In the genomic region with DNA sequence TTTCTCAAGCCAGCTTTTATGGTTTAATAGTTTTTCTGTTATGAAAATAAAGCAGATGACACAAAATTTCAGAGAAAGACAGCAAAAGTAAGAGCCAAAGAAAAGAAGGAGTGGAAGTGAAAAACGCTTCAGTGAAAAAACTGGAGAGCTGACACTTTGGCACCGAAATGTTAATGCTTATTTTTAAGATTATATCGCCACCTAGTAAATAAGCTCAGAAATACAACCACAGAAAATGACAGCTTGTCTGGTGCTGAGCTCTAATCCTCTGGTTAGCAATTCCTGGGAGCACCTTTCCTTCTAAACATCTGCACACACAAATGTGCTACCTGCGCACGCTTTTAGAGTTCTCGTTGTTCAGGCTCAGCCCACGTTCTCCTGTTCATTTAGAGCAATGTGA, we compare ENCODE assay signal across 8 cellular contexts.
A peak's percentile ranks its signal among the peaks of the same experiment; 100 is the strongest.
DNase-seq lines count a peak whose midpoint lies in the region; ATAC-seq, FAIRE-seq and TF ChIP-seq lines count a peak whose summit lies in the region.

No MANE protein-coding gene starts in this region.

- H3K4me3 ChIP-seq in A549: no peak overlapping the region
- H3K4me3 ChIP-seq in bronchial epithelial cell (ENCODE audit: low read depth, low read length): no peak overlapping the region
- no peak overlapping the region for H3K4me3 ChIP-seq in right lobe of liver

- peak; percentile 66 to 84 for TF ChIP-seq RAD21 in A549 (conservative IDR thresholded peaks at IDR 0.05 in 1 of 2, IDR thresholded peaks at IDR 0.05 in 1 of 2)

- no peaks in the 10 kb centered on the region for H3K36me3 ChIP-seq in bronchial epithelial cell (ENCODE audit: control insufficient read depth, insufficient read depth, low read length)
- H3K36me3 ChIP-seq in right lobe of liver: no peaks in the 10 kb centered on the region

- DNase-seq in A549 (ENCODE audit: low read depth in 1 of 2, low spot score in 1 of 2): peak; percentile 15 to 40
- no peak for DNase-seq in GM12891 (ENCODE audit: insufficient read length, low spot score)
- DNase-seq in NCI-H69 (lab: John Stamatoyannopoulos, UW): peak; percentile 70
- peak; percentile 51 for DNase-seq in bronchial epithelial cell (ENCODE audit: low read depth)
- DNase-seq in right lobe of liver: no peak
- no peak for DNase-seq in omental fat pad (ENCODE audit: low spot score)

- WGBS in A549 (ENCODE audit: missing lambda C conversion rate): 0% methylated on average over 7 of the region's 7 CpGs
- 13% methylated on average over 7 of the region's 7 CpGs for WGBS in right lobe of liver (ENCODE audit: insufficient coverage, low coverage, low lambda C conversion rate, missing lambda C conversion rate)

- TF ChIP-seq POLR2A in A549 (IDR thresholded peaks at IDR 0.05; ENCODE audit: low read length): no peak
- no peak for TF ChIP-seq POLR2A in GM12891 (IDR thresholded peaks at IDR 0.05; ENCODE audit: low read depth, low read length)
- no peak for TF ChIP-seq POLR2A in right lobe of liver (IDR thresholded peaks at IDR 0.05)

- peak; percentile 73 for TF ChIP-seq CTCF in A549 (IDR thresholded peaks at IDR 0.05)
- TF ChIP-seq CTCF in bronchial epithelial cell (IDR thresholded peaks at IDR 0.05; ENCODE audit: insufficient read depth, low read length, severe bottlenecking): peak; percentile 51
- peak; percentile 45 to 55 (median 50) for TF ChIP-seq CTCF in right lobe of liver (IDR thresholded peaks at IDR 0.05)
- no peak for TF ChIP-seq CTCF in omental fat pad (IDR thresholded peaks at IDR 0.05)

- no peaks in the 10 kb centered on the region for H3K9me3 ChIP-seq in A549
- no peaks in the 10 kb centered on the region for H3K9me3 ChIP-seq in right lobe of liver

- intact Hi-C loops in right lobe of liver (cut with DNase I): loop anchor here (10.0 kb wide), 2 partner anchors 302 to 732 kb away; no protein-coding TSS in a partner anchor

- no peaks in the 10 kb centered on the region for H3K4me1 ChIP-seq in A549
- H3K4me1 ChIP-seq in right lobe of liver: no peaks in the 10 kb centered on the region

- TF ChIP-seq EP300 in A549 (IDR thresholded peaks at IDR 0.05): no peak

- POLR2A ChIA-PET in A549 (lab: Yijun Ruan, JAX): interaction anchor here (1.1 kb wide), 1 partner anchor 307 kb away, joined by 8 read pairs; no protein-coding TSS in a partner anchor

- CTCF ChIA-PET in A549 (lab: Yijun Ruan, JAX): interaction anchor here (0.5 to 21.0 kb wide), 15 partner anchors 10 to 734 kb away, joined by 3 to 374 read pairs (median 4); no protein-coding TSS in a partner anchor

- H3K4me2 ChIP-seq in A549: 0 out of 3 replicates have a peak overlapping the region, but pooled peaks have one; percentile 25

- H3K27me3 ChIP-seq in bronchial epithelial cell (ENCODE audit: control insufficient read depth, insufficient read depth, low read length) (no peaks in the 10 kb centered on the region), right lobe of liver (no peaks in the 10 kb centered on the region)

- ATAC-seq in A549 (peak; percentile 74 to 79), HG03175 (IDR thresholded peaks at IDR 0.05; ENCODE audit: unreplicated experiment) (peak; percentile 54), right lobe of liver (peak; percentile 85 to 94 (median 90)), GM18873 (IDR thresholded peaks at IDR 0.05; ENCODE audit: low FRiP score, unreplicated experiment) (no peak), omental fat pad (ENCODE audit: low FRiP score) (no peak)

- H3K27ac ChIP-seq in A549 (no peak overlapping the region), right lobe of liver (no peak overlapping the region)

- no peak for FAIRE-seq in A549 (lab: Jason Lieb, UNC)
- FAIRE-seq in GM12891 (lab: Jason Lieb, UNC): peak; percentile 5
- no peak for FAIRE-seq in bronchial epithelial cell (lab: Jason Lieb, UNC)

TF ChIP-seq in A549, 52 proteins besides CTCF, POLR2A, EP300 and RAD21:
- TF ChIP-seq SMC3 (IDR thresholded peaks at IDR 0.05) (peak; percentile 84), TP53 (CRISPR knock-in tag; IDR thresholded peaks at IDR 0.05) (no peak), FOXS1 (CRISPR knock-in tag; IDR thresholded peaks at IDR 0.05) (no peak), CBX8 (IDR thresholded peaks at IDR 0.05) (no peak), BHLHE40 (IDR thresholded peaks at IDR 0.05; ENCODE audit: low read depth, low read length) (no peak)

TF ChIP-seq in GM12891, 5 proteins besides CTCF, POLR2A, EP300 and RAD21:
- no peak for TF ChIP-seq SPI1 (IDR thresholded peaks at IDR 0.05; ENCODE audit: low read depth, low read length)

Comparison
In these comparisons a context has a peak if more than half of its experiments do, and no peak if none do; other contexts are left out.
1. ATAC-seq: peak in A549 (2 of 2), HG03175 (single experiment) and right lobe of liver (4 of 4); none in GM18873 (single experiment) and omental fat pad (single experiment).
2. DNase-seq: peak in A549 (2 of 2), NCI-H69 (single experiment) and bronchial epithelial cell (single experiment); none in GM12891 (single experiment), right lobe of liver (0 of 3) and omental fat pad (single experiment).
3. CTCF ChIP-seq: peak in A549 (single experiment), bronchial epithelial cell (single experiment) and right lobe of liver (4 of 4); none in omental fat pad (0 of 3).